Comparison of ENCODE assay signal across 9 cellular contexts in the genomic region with DNA sequence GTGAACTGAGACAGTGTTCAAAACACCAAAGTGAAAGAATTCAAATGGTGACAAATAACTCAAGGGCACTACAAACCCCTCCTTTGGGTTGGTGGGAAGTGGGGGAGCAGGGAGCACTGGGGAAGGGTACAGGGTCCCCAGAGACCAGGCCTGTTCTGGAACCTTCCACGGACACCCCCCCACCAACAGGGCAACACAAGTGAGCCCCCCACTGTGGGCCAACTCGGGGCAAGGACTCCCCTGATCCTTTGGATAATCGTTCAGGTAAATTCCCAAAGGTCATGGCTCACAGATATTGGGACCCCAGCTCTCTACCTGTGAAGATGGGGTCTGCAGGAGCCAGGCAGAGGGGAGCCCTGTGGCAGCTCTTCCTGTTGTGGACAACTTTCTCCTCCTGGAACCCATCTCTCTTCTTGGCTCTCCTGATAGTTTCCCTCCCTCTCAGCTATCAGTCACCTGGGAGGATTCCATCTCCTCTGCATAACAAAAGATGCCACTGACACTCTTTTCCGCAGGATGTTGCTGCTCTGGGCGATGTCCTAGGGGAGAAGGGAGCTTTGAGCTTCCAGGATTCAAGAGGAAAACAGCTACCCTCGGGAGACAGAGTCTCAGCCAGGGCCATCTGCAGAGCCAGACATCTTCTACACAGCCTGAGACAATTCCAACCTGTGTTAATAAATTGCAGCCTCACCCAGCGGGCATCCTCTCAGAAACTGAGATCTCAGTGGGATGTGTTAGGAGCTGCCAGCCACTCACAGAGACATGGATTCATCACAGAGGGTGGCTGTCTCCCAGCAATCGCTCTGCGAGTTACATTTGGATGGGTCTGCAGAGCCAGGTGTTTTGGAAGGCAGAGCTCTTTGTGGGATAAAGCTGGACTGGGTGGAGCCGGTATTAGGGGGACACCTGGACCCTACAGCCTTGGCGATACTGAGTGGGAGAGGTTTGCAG. TPM values are rescaled to one million over a fixed set of nuclear protein-coding genes. Genes with fewer than 3 reads are reported as not detected.
DNase-seq lines count a peak whose midpoint lies in the region; ATAC-seq, FAIRE-seq and TF ChIP-seq lines count a peak whose summit lies in the region.
"Had no signal": no experiment of that assay in that cellular context is flagged by ENCODE, and none has a peak within 500 bp of the region (broad histone marks: within the 10 kb centered on the region; RNA-seq: fewer than 3 reads in every experiment).

No MANE protein-coding gene starts in this region.

- TF ChIP-seq CTCF in heart right ventricle (IDR thresholded peaks at IDR 0.05): no peak
- TF ChIP-seq CTCF in OCI-LY7 (conservative IDR thresholded peaks at IDR 0.05; ENCODE audit: low read length): no peak
- TF ChIP-seq CTCF in kidney (IDR thresholded peaks at IDR 0.05; ENCODE audit: borderline replicate concordance, extremely low read depth, insufficient read depth): no peak

- intact Hi-C loops in heart right ventricle (cut with DNase I): no loop called here
- intact Hi-C loops in right cardiac atrium (cut with DNase I): no loop called here
- intact Hi-C loops in OCI-LY7 (cut with micrococcal nuclease; ENCODE audit: unreplicated experiment): loop anchor here (5.0 kb wide), 1 partner anchor 35 kb away; a partner anchor contains a TSS
- intact Hi-C loops in kidney (cut with DNase I): no loop called here

- 57 to 63% methylated on average over 11 of the region's 11 CpGs for WGBS in heart right ventricle, 2 donors
- WGBS in right cardiac atrium: 64% methylated on average over 11 of the region's 11 CpGs

- DNase-seq in heart right ventricle (no peak), right cardiac atrium (no peak), OCI-LY7 (ENCODE audit: low spot score) (no peak), immature natural killer cell (no peak), NOMO-1 treated with dmso at 0.1 percent for 144 hours (lab: John Stamatoyannopoulos, UW; ENCODE audit: unreplicated experiment) (no peak), kidney (no peak)

- H3K27me3 ChIP-seq in heart right ventricle (peaks cover 0 to 5% (median 0%) of the 10 kb centered on the region in 7 donors), right cardiac atrium (ENCODE audit: control insufficient read depth, insufficient read depth) (no peaks in the 10 kb centered on the region)

- H2AFZ ChIP-seq in OCI-LY7 (ENCODE audit: low read length): no peak overlapping the region

- H3K4me2 ChIP-seq in OCI-LY7 (ENCODE audit: low read length): peak overlapping the region; percentile 66

- no peak overlapping the region for H3K9ac ChIP-seq in kidney (ENCODE audit: low read length in 2 of 2)

- H3K4me1 ChIP-seq in heart right ventricle: peaks cover 7 to 83% (median 58%) of the 10 kb centered on the region in 9 donors
- H3K4me1 ChIP-seq in right cardiac atrium (ENCODE audit: control insufficient read depth, insufficient read depth, low read length): peaks cover 15% of the 10 kb centered on the region
- peaks cover 61% of the 10 kb centered on the region for H3K4me1 ChIP-seq in OCI-LY7 (ENCODE audit: insufficient read depth, low read length, poor library complexity, severe bottlenecking)
- peaks cover 15 to 34% of the 10 kb centered on the region in 2 donors for H3K4me1 ChIP-seq in kidney (ENCODE audit: control insufficient read depth in 1 of 2, insufficient read depth in 1 of 2, low read depth in 1 of 2, low read length in 2 of 2)

- H3K4me1 Mint-ChIP-seq in immature natural killer cell: peaks cover 99 to 100% of the 10 kb centered on the region in 2 donors

- BruUV-seq in OCI-LY7 (replicated peaks; lab: Mats Ljungman, UMichigan): no TSS peak

- H3K36me3 Mint-ChIP-seq in immature natural killer cell: peaks cover 12 to 50% (median 35%) of the 10 kb centered on the region in 3 donors

- CTCF ChIA-PET in OCI-LY7 (lab: Charles Lee; ENCODE audit: unreplicated experiment): interaction anchor here (0.8 kb wide), 1 partner anchor 11 kb away, joined by 3 read pairs; no protein-coding TSS in a partner anchor

- FAIRE-seq in kidney (lab: Jason Lieb, UNC): no peak

- H4K20me1 ChIP-seq in OCI-LY7 (ENCODE audit: insufficient read depth, low read length): no peaks in the 10 kb centered on the region

- peak overlapping the region in 6 of 10 donors; percentile 46 to 93 (median 68) for H3K27ac ChIP-seq in heart right ventricle
- H3K27ac ChIP-seq in right cardiac atrium (ENCODE audit: low read length): no peak overlapping the region
- peak overlapping the region; percentile 91 for H3K27ac ChIP-seq in OCI-LY7 (ENCODE audit: low read depth, low read length, poor library complexity, severe bottlenecking)
- peak overlapping the region in 1 of 2 donors; percentile 38 for H3K27ac ChIP-seq in kidney (ENCODE audit: low read depth in 2 of 2, low read length in 2 of 2)
- H3K27ac ChIP-seq: C4-2B had no signal

- 0 out of 2 replicates have a peak, but pooled peaks cover 5% of the 10 kb centered on the region for H3K79me2 ChIP-seq in OCI-LY7 (ENCODE audit: insufficient read depth, low read depth, low read length)

- H3K36me3 ChIP-seq in heart right ventricle (peaks cover 0 to 20% (median 0%) of the 10 kb centered on the region in 9 donors), OCI-LY7 (ENCODE audit: insufficient read depth, low read length) (no peaks in the 10 kb centered on the region), kidney (ENCODE audit: control insufficient read depth in 1 of 2, insufficient read depth in 2 of 2, low read length in 2 of 2) (peaks cover 0 to 6% of the 10 kb centered on the region in 2 donors)

- no peaks in the 10 kb centered on the region for H3K9me3 Mint-ChIP-seq in immature natural killer cell

- ATAC-seq in heart right ventricle: no peak
- no peak for ATAC-seq in right cardiac atrium
- ATAC-seq in HG02884 (IDR thresholded peaks at IDR 0.05; ENCODE audit: unreplicated experiment): no peak
- no peak for ATAC-seq in GM18861 (IDR thresholded peaks at IDR 0.05; ENCODE audit: unreplicated experiment)

- peak overlapping the region; percentile 93 to 100 (median 99) for H3K27ac Mint-ChIP-seq in immature natural killer cell

- POLR2A ChIA-PET in OCI-LY7 (lab: Charles Lee): interaction anchor here (0.7 to 1.8 kb wide), 8 partner anchors 10 to 75 kb away, joined by 3 to 10 read pairs (median 8); no protein-coding TSS in a partner anchor

- peak overlapping the region; percentile 58 to 86 (median 76) for H3K4me3 Mint-ChIP-seq in immature natural killer cell

- peaks cover 11 to 54% (median 29%) of the 10 kb centered on the region in 3 donors for H3K27me3 Mint-ChIP-seq in immature natural killer cell (ENCODE audit: low read depth in 3 of 3)

- H3K9me2 ChIP-seq in OCI-LY7 (ENCODE audit: insufficient read depth, low read length): no peaks in the 10 kb centered on the region

- H3K9me3 ChIP-seq in heart right ventricle (no peaks in the 10 kb centered on the region), right cardiac atrium (ENCODE audit: control insufficient read depth, low read length) (no peaks in the 10 kb centered on the region), OCI-LY7 (ENCODE audit: low read length) (no peaks in the 10 kb centered on the region), kidney (ENCODE audit: control insufficient read depth in 1 of 2, low read length in 2 of 2) (no peaks in the 10 kb centered on the region)

- no peak overlapping the region for H3K4me3 ChIP-seq in heart right ventricle
- no peak overlapping the region for H3K4me3 ChIP-seq in right cardiac atrium (ENCODE audit: low read length)
- H3K4me3 ChIP-seq in OCI-LY7 (ENCODE audit: low read depth, low read length, poor library complexity, severe bottlenecking): no peak overlapping the region
- no peak overlapping the region for H3K4me3 ChIP-seq in kidney (ENCODE audit: low read length in 2 of 2)

RNA-seq across cellular contexts. Expression of a gene that starts 35.4 kb away (rescaled TPM):
- total RNA-seq in heart right ventricle: 10 to 100 TPM; 18.4 to 70.8 (median 52.6) TPM
- 10 to 100 TPM in 1 of 2 donors, 1 to 10 TPM in 1; 3.0 to 11.5 TPM for polyA plus RNA-seq in heart right ventricle
- 10 to 100 TPM; 14.6 to 26.4 (median 19.6) TPM for total RNA-seq in right cardiac atrium
- polyA plus RNA-seq in right cardiac atrium: 10.5 TPM
- total RNA-seq in OCI-LY7 (2014; rRNA removed; shearing (Covaris generic)): 13.5 and 16.4 TPM in 2 replicates
- 25.2 and 28.9 TPM in 2 replicates for total RNA-seq in OCI-LY7 (2022)
- polyA plus RNA-seq in immature natural killer cell: 100 to 1,000 TPM; 187 to 403 (median 297) TPM
- total RNA-seq in kidney: 61.2 TPM
- polyA plus RNA-seq in kidney (ENCODE audit: insufficient read depth, low read depth, low replicate concordance): 15.1 TPM
